Comparison of ENCODE assay signal across 8 cellular contexts in genomic region chr2:231464576-231465540, GRCh38. TPM values are rescaled to one million over a fixed set of nuclear protein-coding genes. Genes with fewer than 3 reads are reported as not detected.
DNase-seq lines count a peak whose midpoint lies in the region; ATAC-seq and TF ChIP-seq lines count a peak whose summit lies in the region.

No MANE protein-coding gene starts in this region.

- peak overlapping the region; percentile 97 to 98 for H3K27ac ChIP-seq in liver (ENCODE audit: low read depth in 1 of 2, low read length in 2 of 2)

- POLR2A ChIA-PET in activated CD4-positive, alpha-beta T cell treated with anti-CD3 and anti-CD28 coated beads, Interleukin-2, amount 10 ng/mL, durations not matched to agents 7 days and 5 days (lab: Charles Lee), result interaction anchor here (0.6 to 1.9 kb wide), 10 partner anchors 11 to 845 kb away, joined by 3 to 6 read pairs (median 4); partner anchors contain the start of gene HTR2B

- CTCF ChIA-PET in activated CD4-positive, alpha-beta T cell treated with anti-CD3 and anti-CD28 coated beads, Interleukin-2, amount 10 ng/mL, durations not matched to agents 7 days and 5 days (lab: Charles Lee), result interaction anchor here (0.6 to 7.8 kb wide), 23 partner anchors 9 to 408 kb away, joined by 3 to 85 read pairs (median 4); partner anchors contain the start of gene PSMD1

- peak overlapping the region; percentile 81 to 82 for H3K9ac ChIP-seq in liver (ENCODE audit: low read depth in 1 of 2, low read length in 2 of 2)

- TF ChIP-seq POLR2A in GM10847 (IDR thresholded peaks at IDR 0.05; ENCODE audit: extremely low read depth, insufficient read length), result peak; percentile 3

- peak overlapping the region; percentile 65 to 94 (median 87) for H3K4me3 ChIP-seq in liver (ENCODE audit: low read depth in 1 of 3, low read length in 3 of 3)

- H3K36me3 ChIP-seq in liver (ENCODE audit: control insufficient read depth in 4 of 4, insufficient read depth in 3 of 4, low read depth in 1 of 4, low read length in 3 of 4), result peaks cover 11 to 30% (median 26%) of the 10 kb centered on the region in 4 donors

- H3K4me3 Mint-ChIP-seq in activated CD4-positive, alpha-beta T cell treated with anti-CD3 and anti-CD28 coated beads, Interleukin-2, amount 10 ng/mL, durations not matched to agents 7 days and 5 days, result peak overlapping the region; percentile 95

- peaks cover 7 to 25% (median 18%) of the 10 kb centered on the region in 4 donors for H3K4me1 ChIP-seq in liver (ENCODE audit: control insufficient read depth in 4 of 4, insufficient read depth in 4 of 4, low read length in 3 of 4)

- peak; percentile 11 for ATAC-seq in HG02840 (IDR thresholded peaks at IDR 0.05; ENCODE audit: low FRiP score, unreplicated experiment)

- H3K27me3 ChIP-seq in liver (ENCODE audit: control insufficient read depth in 4 of 4, insufficient read depth in 4 of 4, low read length in 3 of 4), result no peaks in the 10 kb centered on the region

- H3K27me3 Mint-ChIP-seq in activated CD4-positive, alpha-beta T cell treated with anti-CD3 and anti-CD28 coated beads, Interleukin-2, amount 10 ng/mL, durations not matched to agents 7 days and 5 days, result no peaks in the 10 kb centered on the region

- no peak for TF ChIP-seq RAD21 in liver (IDR thresholded peaks at IDR 0.05)

- no peaks in the 10 kb centered on the region for H3K9me3 ChIP-seq in liver (ENCODE audit: control insufficient read depth in 4 of 4, low read length in 3 of 4)

- peaks cover 40% of the 10 kb centered on the region for H3K36me3 Mint-ChIP-seq in activated CD4-positive, alpha-beta T cell treated with anti-CD3 and anti-CD28 coated beads, Interleukin-2, amount 10 ng/mL, durations not matched to agents 7 days and 5 days (ENCODE audit: low read depth)

- no peak for TF ChIP-seq CTCF in liver (IDR thresholded peaks at IDR 0.05; ENCODE audit: low read depth, low read length, missing input control)

- WGBS in liver, result under 1% methylated on average over 81 of the region's 81 CpGs

- peaks cover 57% of the 10 kb centered on the region for H3K4me1 Mint-ChIP-seq in activated CD4-positive, alpha-beta T cell treated with anti-CD3 and anti-CD28 coated beads, Interleukin-2, amount 10 ng/mL, durations not matched to agents 7 days and 5 days

- peak overlapping the region; percentile 100 for H3K27ac Mint-ChIP-seq in activated CD4-positive, alpha-beta T cell treated with anti-CD3 and anti-CD28 coated beads, Interleukin-2, amount 10 ng/mL, durations not matched to agents 7 days and 5 days

- H3K9me3 Mint-ChIP-seq in activated CD4-positive, alpha-beta T cell treated with anti-CD3 and anti-CD28 coated beads, Interleukin-2, amount 10 ng/mL, durations not matched to agents 7 days and 5 days, result no peaks in the 10 kb centered on the region

- DNase-seq in NCI-H2171 treated with DMSO at 0.1 percent for 48 hours (lab: John Stamatoyannopoulos, UW) (peak; percentile 87), cortex of kidney (lab: John Stamatoyannopoulos, UW) (peak; percentile 85), epidermal melanocyte (ENCODE audit: insufficient read length, low spot score) (no peak)
- DNase-seq in activated CD4-positive, alpha-beta T cell treated with anti-CD3 and anti-CD28 coated beads, Interleukin-2, amount 10 ng/mL, durations not matched to agents 7 days and 5 days, result peak; percentile 97
- DNase-seq in stimulated activated CD4-positive, alpha-beta T cell treated with anti-CD3 and anti-CD28 coated beads, Interleukin-4, amount 100 ng/mL, for 24 hours, result peak; percentile 98

TF ChIP-seq in liver, 16 proteins besides CTCF, POLR2A, EP300 and RAD21:
- no peak for TF ChIP-seq SP1 (IDR thresholded peaks at IDR 0.05)
- peak in 1 of 2 donors; percentile 31 for TF ChIP-seq EGR1 (IDR thresholded peaks at IDR 0.05; ENCODE audit: low read depth in 2 of 2)
- TF ChIP-seq HNF4A (conservative IDR thresholded peaks at IDR 0.05), result no peak
- no peak for TF ChIP-seq YY1 (IDR thresholded peaks at IDR 0.05)
- TF ChIP-seq REST (IDR thresholded peaks at IDR 0.05), result peak; percentile 5
- no peak for TF ChIP-seq FOXA1 (IDR thresholded peaks at IDR 0.05)
- peak in 1 of 2 donors; percentile 53 for TF ChIP-seq GABPA (IDR thresholded peaks at IDR 0.05 in 1 of 2, conservative IDR thresholded peaks at IDR 0.05 in 1 of 2)
- TF ChIP-seq TAF1 (conservative IDR thresholded peaks at IDR 0.05), result peak; percentile 21
- TF ChIP-seq MAX (IDR thresholded peaks at IDR 0.05), result no peak
- no peak for TF ChIP-seq NR2F2 (IDR thresholded peaks at IDR 0.05)
- no peak for TF ChIP-seq FOXA2 (IDR thresholded peaks at IDR 0.05)

RNA-seq across cellular contexts. Expression of gene NCL, which starts 0.6 kb away (rescaled TPM):
- 100 to 1,000 TPM; 542 to 599 TPM for total RNA-seq in activated CD4-positive, alpha-beta T cell treated with anti-CD3 and anti-CD28 coated beads, Interleukin-2, amount 10 ng/mL, durations not matched to agents 7 days and 5 days
- total RNA-seq in liver, result 10 to 100 TPM; 83.1 to 93.0 TPM
- polyA plus RNA-seq in liver, result 100 to 1,000 TPM; 121 to 139 TPM

Comparison
In these comparisons a context has a peak if more than half of its experiments do, and no peak if none do; other contexts are left out.
1. RNA of gene NCL, which starts 0.6 kb away (total RNA-seq): 542 to 599 TPM in activated CD4-positive, alpha-beta T cell treated with anti-CD3 and anti-CD28 coated beads, Interleukin-2, amount 10 ng/mL, durations not matched to agents 7 days and 5 days; 83.1 to 93.0 TPM in liver; every median in the first group is over 4 times any median in the second.